In genomic region chr20:39849664-39850063, GRCh38 we compare ENCODE assay signal across 10 cellular contexts.
DNase-seq lines count a peak whose midpoint lies in the region; ATAC-seq and TF ChIP-seq lines count a peak whose summit lies in the region.
"Had no signal": no experiment of that assay in that cellular context is flagged by ENCODE, and none has a peak within 500 bp of the region (broad histone marks: within the 10 kb centered on the region; RNA-seq: fewer than 3 reads in every experiment).

No MANE protein-coding gene starts in this region.

- H3K79me2 ChIP-seq in osteoblast (ENCODE audit: insufficient read depth, low read length): no peaks in the 10 kb centered on the region

- no peaks in the 10 kb centered on the region for H3K27me3 Mint-ChIP-seq in activated T-helper 17 cell treated with anti-CD3 and anti-CD28 coated beads, Interleukin-2, amount 50 U/mL, for 72 hours
- H3K27me3 Mint-ChIP-seq in naive thymus-derived CD8-positive, alpha-beta T cell: peaks cover 0 to 5% (median 0%) of the 10 kb centered on the region in 5 donors

- H3K27ac Mint-ChIP-seq in activated T-helper 17 cell treated with anti-CD3 and anti-CD28 coated beads, Interleukin-2, amount 50 U/mL, for 72 hours: no peak overlapping the region
- no peak overlapping the region for H3K27ac Mint-ChIP-seq in naive thymus-derived CD8-positive, alpha-beta T cell
- H3K27ac Mint-ChIP-seq: T-helper 1 cell treated with Interleukin-12 subunit alpha and Interleukin-12 subunit beta and Interleukin-4 antibody, amounts not matched to agents 30 μg/mL and 1 μg/mL, for 36 hours had no signal

- DNase-seq in Ammon's horn (ENCODE audit: low spot score) (peak; percentile 64), SK-N-DZ (ENCODE audit: low spot score) (peak; percentile 32), foreskin melanocyte (peak; percentile 60), osteoblast (ENCODE audit: insufficient read length, low spot score, missing footprints) (peak; percentile 78), NK-92 (lab: John Stamatoyannopoulos, UW; ENCODE audit: unreplicated experiment) (no peak), COR-L47 (lab: John Stamatoyannopoulos, UW) (no peak)
- DNase-seq in naive thymus-derived CD8-positive, alpha-beta T cell: no peak
- DNase-seq: DMS79 treated with DMSO at 0.1 percent for 48 hours had no signal

- H3K4me3 Mint-ChIP-seq in activated T-helper 17 cell treated with anti-CD3 and anti-CD28 coated beads, Interleukin-2, amount 50 U/mL, for 72 hours: no peak overlapping the region
- H3K4me3 Mint-ChIP-seq in naive thymus-derived CD8-positive, alpha-beta T cell: no peak overlapping the region
- H3K4me3 Mint-ChIP-seq: T-helper 1 cell treated with Interleukin-12 subunit alpha and Interleukin-12 subunit beta and Interleukin-4 antibody, amounts not matched to agents 30 μg/mL and 1 μg/mL, for 36 hours had no signal

- POLR2A ChIA-PET in naive thymus-derived CD8-positive, alpha-beta T cell (lab: Charles Lee): no interaction called here

- H3K9me3 ChIP-seq in osteoblast (ENCODE audit: low read depth, low read length): no peaks in the 10 kb centered on the region

- H3K27me3 ChIP-seq in osteoblast (ENCODE audit: insufficient read depth, low read length): no peaks in the 10 kb centered on the region

- no peak for ATAC-seq in activated T-helper 17 cell treated with anti-CD3 and anti-CD28 coated beads, Interleukin-2, amount 50 U/mL, for 72 hours (replicated peaks)
- no peak for ATAC-seq in naive thymus-derived CD8-positive, alpha-beta T cell

- H3K4me1 Mint-ChIP-seq in activated T-helper 17 cell treated with anti-CD3 and anti-CD28 coated beads, Interleukin-2, amount 50 U/mL, for 72 hours: no peaks in the 10 kb centered on the region
- H3K4me1 Mint-ChIP-seq in naive thymus-derived CD8-positive, alpha-beta T cell: no peaks in the 10 kb centered on the region

- peaks cover 58% of the 10 kb centered on the region for H3K4me1 ChIP-seq in osteoblast (ENCODE audit: insufficient read depth, low read length)

- H3K27ac ChIP-seq in osteoblast (ENCODE audit: low read depth, low read length): peak overlapping the region; percentile 88

- TF ChIP-seq CTCF in osteoblast (IDR thresholded peaks at IDR 0.05; ENCODE audit: extremely low read depth, low read depth, low read length): no peak

- H3K4me2 ChIP-seq in osteoblast (ENCODE audit: insufficient read depth, low read length): peak overlapping the region; percentile 26

- peak overlapping the region; percentile 12 for H2AFZ ChIP-seq in osteoblast (ENCODE audit: low read length)

- no peaks in the 10 kb centered on the region for H3K9me3 Mint-ChIP-seq in activated T-helper 17 cell treated with anti-CD3 and anti-CD28 coated beads, Interleukin-2, amount 50 U/mL, for 72 hours
- H3K9me3 Mint-ChIP-seq in naive thymus-derived CD8-positive, alpha-beta T cell: no peaks in the 10 kb centered on the region
- H3K9me3 Mint-ChIP-seq: T-helper 1 cell treated with Interleukin-12 subunit alpha and Interleukin-12 subunit beta and Interleukin-4 antibody, amounts not matched to agents 30 μg/mL and 1 μg/mL, for 36 hours had no signal

- no peaks in the 10 kb centered on the region for H3K36me3 Mint-ChIP-seq in activated T-helper 17 cell treated with anti-CD3 and anti-CD28 coated beads, Interleukin-2, amount 50 U/mL, for 72 hours (ENCODE audit: low read depth)
- H3K36me3 Mint-ChIP-seq in naive thymus-derived CD8-positive, alpha-beta T cell: no peaks in the 10 kb centered on the region

- H3K36me3 ChIP-seq in osteoblast (ENCODE audit: insufficient read depth, low read length): no peaks in the 10 kb centered on the region

- H3K4me3 ChIP-seq in osteoblast (ENCODE audit: insufficient read depth, low read length): no peak overlapping the region

- no peaks in the 10 kb centered on the region for H4K20me1 ChIP-seq in osteoblast (ENCODE audit: insufficient read depth, low read length)

Comparison
In these comparisons a context has a peak if more than half of its experiments do, and no peak if none do; other contexts are left out.
1. DNase-seq: peak in Ammon's horn (single experiment), SK-N-DZ (single experiment), foreskin melanocyte (single experiment) and osteoblast (single experiment); none in naive thymus-derived CD8-positive, alpha-beta T cell (0 of 10), NK-92 (single experiment) and COR-L47 (single experiment).